Comparison of ENCODE assay signal across 13 cellular contexts in the genomic region with DNA sequence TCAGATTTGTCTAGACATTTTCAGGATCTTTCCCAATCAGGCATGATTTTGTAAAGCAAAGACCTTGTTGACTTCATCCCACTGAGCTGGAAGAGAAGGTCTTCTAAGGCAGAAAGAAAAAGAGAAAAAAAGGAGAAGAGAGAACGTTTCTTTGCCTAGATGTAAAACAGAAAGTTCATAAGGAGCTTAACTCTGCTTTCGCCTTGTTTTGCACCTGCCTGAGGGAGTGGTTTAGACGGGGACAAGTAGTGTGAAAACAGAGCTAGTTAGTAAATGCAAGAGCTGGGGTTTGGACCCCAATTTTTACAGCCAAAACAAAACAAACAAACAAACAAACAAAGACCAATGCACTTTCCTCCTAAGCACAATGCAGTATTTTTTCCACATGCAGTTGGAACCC.
A peak's percentile ranks its signal among the peaks of the same experiment; 100 is the strongest.
DNase-seq lines count a peak whose midpoint lies in the region; ATAC-seq and TF ChIP-seq lines count a peak whose summit lies in the region.
"Had no signal": no experiment of that assay in that cellular context is flagged by ENCODE, and none has a peak within 500 bp of the region (broad histone marks: within the 10 kb centered on the region; RNA-seq: fewer than 3 reads in every experiment).

No MANE protein-coding gene starts in this region.

- H3K9me3 ChIP-seq in CD8-positive, alpha-beta T cell (ENCODE audit: low read length): no peaks in the 10 kb centered on the region
- H3K9me3 ChIP-seq in body of pancreas (no peaks in the 10 kb centered on the region), trophoblast cell (ENCODE audit: insufficient read depth, low read depth, low read length) (no peaks in the 10 kb centered on the region)

- peak overlapping the region; percentile 80 for H3K27ac Mint-ChIP-seq in CD8-positive, alpha-beta T cell
- no peak overlapping the region for H3K27ac Mint-ChIP-seq in activated T-helper 17 cell treated with anti-CD3 and anti-CD28 coated beads, Interleukin-2, amount 50 U/mL, for 72 hours
- no peak overlapping the region for H3K27ac Mint-ChIP-seq in T-helper 2 cell treated with Interferon-gamma antibody and Interleukin-4, amounts not matched to agents 5 μg/mL and 100 μg/mL, for 36 hours
- H3K27ac Mint-ChIP-seq: activated CD8-positive, alpha-beta memory T cell treated with anti-CD3 and anti-CD28 coated beads, Interleukin-2, amount 10 ng/mL, durations not matched to agents 7 days and 5 days had no signal

- H3K27ac ChIP-seq in CD8-positive, alpha-beta T cell (ENCODE audit: low read depth, low read length): no peak overlapping the region
- peak overlapping the region; percentile 96 to 98 (median 97) for H3K27ac ChIP-seq in body of pancreas
- no peak overlapping the region for H3K27ac ChIP-seq in trophoblast cell (ENCODE audit: low read depth, low read length)
- H3K27ac ChIP-seq: C4-2B had no signal

- H3K4me3 Mint-ChIP-seq in CD8-positive, alpha-beta T cell: peak overlapping the region; percentile 58
- H3K4me3 Mint-ChIP-seq in activated T-helper 17 cell treated with anti-CD3 and anti-CD28 coated beads, Interleukin-2, amount 50 U/mL, for 72 hours: no peak overlapping the region
- H3K4me3 Mint-ChIP-seq in T-helper 2 cell treated with Interferon-gamma antibody and Interleukin-4, amounts not matched to agents 5 μg/mL and 100 μg/mL, for 36 hours: no peak overlapping the region
- H3K4me3 Mint-ChIP-seq: activated CD8-positive, alpha-beta memory T cell treated with anti-CD3 and anti-CD28 coated beads, Interleukin-2, amount 10 ng/mL, durations not matched to agents 7 days and 5 days had no signal

- POLR2A ChIA-PET in CD8-positive, alpha-beta T cell (lab: Charles Lee): interaction anchor here (0.9 to 7.0 kb wide), 3 partner anchors 10 to 261 kb away, joined by 3 to 42 read pairs (median 5); no protein-coding TSS in a partner anchor

- H3K4me1 Mint-ChIP-seq in CD8-positive, alpha-beta T cell (ENCODE audit: low read depth): peaks cover 41% of the 10 kb centered on the region
- peaks cover 5% of the 10 kb centered on the region for H3K4me1 Mint-ChIP-seq in activated T-helper 17 cell treated with anti-CD3 and anti-CD28 coated beads, Interleukin-2, amount 50 U/mL, for 72 hours
- no peaks in the 10 kb centered on the region for H3K4me1 Mint-ChIP-seq in T-helper 2 cell treated with Interferon-gamma antibody and Interleukin-4, amounts not matched to agents 5 μg/mL and 100 μg/mL, for 36 hours (ENCODE audit: low read depth)
- H3K4me1 Mint-ChIP-seq: activated CD8-positive, alpha-beta memory T cell treated with anti-CD3 and anti-CD28 coated beads, Interleukin-2, amount 10 ng/mL, durations not matched to agents 7 days and 5 days had no signal

- no peak overlapping the region for H2BK120ac ChIP-seq in trophoblast cell (ENCODE audit: insufficient read depth, low read length, poor library complexity)

- ATAC-seq in CD8-positive, alpha-beta T cell: no peak
- ATAC-seq in GM21447 (IDR thresholded peaks at IDR 0.05; ENCODE audit: unreplicated experiment) (peak; percentile 57), body of pancreas (no peak)
- no peak for ATAC-seq in activated T-helper 17 cell treated with anti-CD3 and anti-CD28 coated beads, Interleukin-2, amount 50 U/mL, for 72 hours (replicated peaks)
- ATAC-seq: activated CD8-positive, alpha-beta memory T cell treated with anti-CD3 and anti-CD28 coated beads, Interleukin-2, amount 10 ng/mL, durations not matched to agents 7 days and 5 days had no signal

- 53 to 58% methylated on average over 3 of the region's 3 CpGs for WGBS in body of pancreas, 2 donors
- no CpG with 5 or more reads among the region's 3 CpGs for WGBS in trophoblast cell (ENCODE audit: extremely low coverage, insufficient coverage, insufficient read length)

- intact Hi-C loops in CD8-positive, alpha-beta T cell (cut with DNase I, micrococcal nuclease): no loop called here
- intact Hi-C loops in body of pancreas (cut with DNase I): no loop called here

- H3K9ac ChIP-seq in trophoblast cell (ENCODE audit: low read length): no peak overlapping the region

- H3K36me3 ChIP-seq in CD8-positive, alpha-beta T cell (ENCODE audit: insufficient read depth, low read length): no peaks in the 10 kb centered on the region
- H3K36me3 ChIP-seq in body of pancreas (replicated peaks in 1 of 2; ENCODE audit: insufficient read depth in 1 of 2, low read depth in 2 of 2) (no peaks in the 10 kb centered on the region), trophoblast cell (ENCODE audit: control insufficient read depth in 1 of 2, insufficient read depth in 2 of 2, low read length in 2 of 2) (no peaks in the 10 kb centered on the region)
- H3K36me3 ChIP-seq: right atrium auricular region had no signal

- no peak overlapping the region for H2AFZ ChIP-seq in trophoblast cell (ENCODE audit: insufficient read depth, low read length, poor library complexity)

- no peak for DNase-seq in CD8-positive, alpha-beta T cell
- no peak for DNase-seq in body of pancreas
- DNase-seq in trophoblast cell: peak in 1 of 2 donors; percentile 30
- DNase-seq in T-helper 2 cell: no peak
- DNase-seq in T-helper 2 cell treated with Interferon-gamma antibody and Interleukin-4, amounts not matched to agents 5 μg/mL and 100 μg/mL, for 36 hours (ENCODE audit: low spot score): no peak
- DNase-seq in NCI-H510A treated with DMSO at 0.1 percent for 48 hours (lab: John Stamatoyannopoulos, UW): no peak
- DNase-seq: activated CD8-positive, alpha-beta memory T cell treated with anti-CD3 and anti-CD28 coated beads, Interleukin-2, amount 10 ng/mL, durations not matched to agents 7 days and 5 days; GOT3; NCI-H748 treated with DMSO at 0.1 percent for 48 hours had no signal

- H3K36me3 Mint-ChIP-seq in CD8-positive, alpha-beta T cell: no peaks in the 10 kb centered on the region
- H3K36me3 Mint-ChIP-seq in activated T-helper 17 cell treated with anti-CD3 and anti-CD28 coated beads, Interleukin-2, amount 50 U/mL, for 72 hours (ENCODE audit: low read depth): no peaks in the 10 kb centered on the region
- no peaks in the 10 kb centered on the region for H3K36me3 Mint-ChIP-seq in T-helper 2 cell treated with Interferon-gamma antibody and Interleukin-4, amounts not matched to agents 5 μg/mL and 100 μg/mL, for 36 hours (ENCODE audit: low read depth)
- H3K36me3 Mint-ChIP-seq: activated CD8-positive, alpha-beta memory T cell treated with anti-CD3 and anti-CD28 coated beads, Interleukin-2, amount 10 ng/mL, durations not matched to agents 7 days and 5 days had no signal

- no peaks in the 10 kb centered on the region for H3K9me3 Mint-ChIP-seq in CD8-positive, alpha-beta T cell
- H3K9me3 Mint-ChIP-seq in activated T-helper 17 cell treated with anti-CD3 and anti-CD28 coated beads, Interleukin-2, amount 50 U/mL, for 72 hours: no peaks in the 10 kb centered on the region
- peaks cover 2% of the 10 kb centered on the region for H3K9me3 Mint-ChIP-seq in T-helper 2 cell treated with Interferon-gamma antibody and Interleukin-4, amounts not matched to agents 5 μg/mL and 100 μg/mL, for 36 hours

- no peak overlapping the region for H3K4me2 ChIP-seq in trophoblast cell (ENCODE audit: low read length)

- no peaks in the 10 kb centered on the region for H3K27me3 ChIP-seq in CD8-positive, alpha-beta T cell (ENCODE audit: insufficient read depth, low read length)
- H3K27me3 ChIP-seq in body of pancreas (no peaks in the 10 kb centered on the region), trophoblast cell (ENCODE audit: insufficient read depth, low read length) (no peaks in the 10 kb centered on the region)
- H3K27me3 ChIP-seq: right atrium auricular region had no signal

- H4K91ac ChIP-seq in trophoblast cell (ENCODE audit: low read depth, low read length): no peak overlapping the region

- H3K14ac ChIP-seq in trophoblast cell (ENCODE audit: low read length): no peak overlapping the region

- peaks cover 21% of the 10 kb centered on the region for H3K4me1 ChIP-seq in CD8-positive, alpha-beta T cell (ENCODE audit: insufficient read depth, low read length)
- H3K4me1 ChIP-seq in body of pancreas: peaks cover 87% of the 10 kb centered on the region
- H3K4me1 ChIP-seq in trophoblast cell (ENCODE audit: control insufficient read depth in 1 of 2, insufficient read depth in 2 of 2, low read length in 2 of 2): peaks cover 23 to 28% of the 10 kb centered on the region in 2 experiments

- CTCF ChIA-PET in CD8-positive, alpha-beta T cell (lab: Charles Lee): interaction anchor here (1.1 to 2.0 kb wide), 4 partner anchors 10 to 324 kb away, joined by 3 to 6 read pairs (median 4); no protein-coding TSS in a partner anchor

- H3K79me2 ChIP-seq in trophoblast cell (ENCODE audit: control insufficient read depth, insufficient read depth, low read length, poor library complexity): peaks cover 4% of the 10 kb centered on the region

- peaks cover 33% of the 10 kb centered on the region for H3K79me1 ChIP-seq in trophoblast cell (ENCODE audit: low read length)

- H3K23ac ChIP-seq in trophoblast cell (ENCODE audit: low read length): no peak overlapping the region

- H4K8ac ChIP-seq in trophoblast cell (ENCODE audit: low read depth, low read length): no peak overlapping the region

- no peaks in the 10 kb centered on the region for H3K27me3 Mint-ChIP-seq in CD8-positive, alpha-beta T cell (ENCODE audit: low read depth)
- H3K27me3 Mint-ChIP-seq in activated T-helper 17 cell treated with anti-CD3 and anti-CD28 coated beads, Interleukin-2, amount 50 U/mL, for 72 hours: no peaks in the 10 kb centered on the region
- peaks cover 2% of the 10 kb centered on the region for H3K27me3 Mint-ChIP-seq in T-helper 2 cell treated with Interferon-gamma antibody and Interleukin-4, amounts not matched to agents 5 μg/mL and 100 μg/mL, for 36 hours (ENCODE audit: low read depth)
- H3K27me3 Mint-ChIP-seq: activated CD8-positive, alpha-beta memory T cell treated with anti-CD3 and anti-CD28 coated beads, Interleukin-2, amount 10 ng/mL, durations not matched to agents 7 days and 5 days had no signal

- TF ChIP-seq POLR2A in body of pancreas (IDR thresholded peaks at IDR 0.05): no peak

- peak overlapping the region; percentile 29 for H2BK12ac ChIP-seq in trophoblast cell (ENCODE audit: low read length)

- H3K18ac ChIP-seq in trophoblast cell (ENCODE audit: low read length): no peak overlapping the region

- no peak overlapping the region for H3K4me3 ChIP-seq in CD8-positive, alpha-beta T cell (ENCODE audit: low read depth, low read length)
- no peak overlapping the region for H3K4me3 ChIP-seq in body of pancreas
- H3K4me3 ChIP-seq in trophoblast cell (ENCODE audit: low read depth, low read length): no peak overlapping the region
- H3K4me3 ChIP-seq: right atrium auricular region had no signal

- no peak overlapping the region for H2AK5ac ChIP-seq in trophoblast cell (ENCODE audit: low read length)

- H2BK5ac ChIP-seq in trophoblast cell (ENCODE audit: low read depth, low read length, poor library complexity): no peak overlapping the region

- no peak overlapping the region for H3K4ac ChIP-seq in trophoblast cell (ENCODE audit: low read depth, low read length)

- TF ChIP-seq CTCF in CD8-positive, alpha-beta T cell (IDR thresholded peaks at IDR 0.05): no peak
- TF ChIP-seq CTCF in body of pancreas (IDR thresholded peaks at IDR 0.05): no peak

- H4K12ac ChIP-seq in trophoblast cell (ENCODE audit: low read depth, low read length): no peak overlapping the region

Comparison
In these comparisons a context has a peak if more than half of its experiments do, and no peak if none do; other contexts are left out.
1. H3K27ac ChIP-seq: peak in body of pancreas (4 of 4); none in CD8-positive, alpha-beta T cell (single experiment) and trophoblast cell (single experiment).